36 cellular contexts compared by ENCODE assay signal in genomic region chr2:3131636-3132326, GRCh38.
DNase-seq lines count a peak whose midpoint lies in the region; ATAC-seq, FAIRE-seq and TF ChIP-seq lines count a peak whose summit lies in the region.
"Had no signal": no experiment of that assay in that cellular context is flagged by ENCODE, and none has a peak within 500 bp of the region (broad histone marks: within the 10 kb centered on the region; RNA-seq: fewer than 3 reads in every experiment).

No MANE protein-coding gene starts in this region.

- H3K4me2 ChIP-seq in GM23248 (ENCODE audit: unreplicated experiment) (no peak overlapping the region), K562 (ENCODE audit: insufficient read depth, low read length) (no peak overlapping the region; the same call in 1 of the 2 replicates)
- H3K4me2 ChIP-seq: KMS-11 had no signal

- H3K9ac ChIP-seq in GM23248 (no peak overlapping the region), K562 (ENCODE audit: insufficient read depth in 1 of 2, low read depth in 2 of 2, low read length in 2 of 2) (no peak overlapping the region)
- H3K9ac ChIP-seq: KMS-11, parathyroid adenoma had no signal

- no peaks in the 10 kb centered on the region for H3K9me1 ChIP-seq in K562 (ENCODE audit: control insufficient read depth, insufficient read depth, low read length)

- peak; percentile 56 for ATAC-seq in K562
- no peak for ATAC-seq in sciatic nerve
- ATAC-seq: left cardiac atrium had no signal

- H3K36me3 ChIP-seq in GM23248 (ENCODE audit: low read depth) (no peaks in the 10 kb centered on the region), K562 (ENCODE audit: control insufficient read depth, insufficient read depth, low read length) (no peaks in the 10 kb centered on the region)
- H3K36me3 ChIP-seq: breast epithelium, MG63, Peyer's patch, sigmoid colon had no signal

- no TSS peak for BruUV-seq in K562 (replicated peaks; lab: Mats Ljungman, UMichigan)

- no peaks in the 10 kb centered on the region for H3K27me3 Mint-ChIP-seq in activated CD4-positive, alpha-beta T cell treated with anti-CD3 and anti-CD28 coated beads, Interleukin-2, amount 10 ng/mL, durations not matched to agents 24 days and 14 days
- H3K27me3 Mint-ChIP-seq: activated naive CD4-positive, alpha-beta T cell treated with anti-CD3 and anti-CD28 coated beads, Interleukin-2, amount 50 U/mL, for 24 hours had no signal

- no peak for TF ChIP-seq POLR2A in K562 (conservative IDR thresholded peaks at IDR 0.05)

- no peaks in the 10 kb centered on the region for H3K9me3 ChIP-seq in GM23248 (ENCODE audit: low read depth)
- H3K9me3 ChIP-seq in K562 (replicated peaks; ENCODE audit: control insufficient read depth, insufficient read depth, low read depth, low read length): no peaks in the 10 kb centered on the region; the same call in 1 of the 2 replicates
- H3K9me3 ChIP-seq: breast epithelium, MG63, Peyer's patch, sigmoid colon had no signal

- DNase-seq in GM23248 (peak; percentile 5), K562 (ENCODE audit: extremely low read depth in 1 of 4, low spot score in 3 of 4) (no peak), mesenteric fat pad (ENCODE audit: low spot score) (peak; percentile 49), sciatic nerve (ENCODE audit: low spot score) (peak; percentile 19), SKM-1 (lab: John Stamatoyannopoulos, UW; ENCODE audit: unreplicated experiment) (no peak), OCI-M2 (lab: John Stamatoyannopoulos, UW; ENCODE audit: unreplicated experiment) (no peak), AG08396 (ENCODE audit: low spot score) (no peak)
- DNase-seq in activated CD4-positive, alpha-beta T cell treated with anti-CD3 and anti-CD28 coated beads, Interleukin-2, amount 10 ng/mL, durations not matched to agents 24 days and 14 days: no peak
- DNase-seq: activated CD4-positive, alpha-beta T cell treated with anti-CD3 and anti-CD28 coated beads for 4 hours; activated T-cell treated with anti-CD3 and anti-CD28 coated beads for 4 hours; amniotic stem cell; C1 segment of cervical spinal cord; COR-L47; effector CD4-positive, alpha-beta T cell; left cardiac atrium; MG63; NCI-H2029; NCI-H526; Peyer's patch; SHP77 treated with DMSO at 0.1 percent for 48 hours; sigmoid colon; stimulated activated CD4-positive, alpha-beta T cell treated with anti-CD3 and anti-CD28 coated beads, Interleukin-12 subunit alpha, Interleukin-12 subunit beta, amount 100 ng/mL, for 4 hours; stimulated activated CD4-positive, alpha-beta T cell treated with anti-CD3 and anti-CD28 coated beads, Interleukin-4, amount 100 ng/mL, for 1 hour; SW 1271; T-helper 9 cell; trophoblast cell had no signal

- TF ChIP-seq EP300 in K562 (IDR thresholded peaks at IDR 0.05; ENCODE audit: low read length): no peak

- no peak overlapping the region for H2AFZ ChIP-seq in GM23248
- H2AFZ ChIP-seq in K562 (ENCODE audit: low read depth, low read length): no peak overlapping the region
- H2AFZ ChIP-seq: parathyroid adenoma had no signal

- H3K9me2 ChIP-seq in GM23248 (ENCODE audit: insufficient read depth): no peaks in the 10 kb centered on the region

- in situ Hi-C loops in GM23248 (cut with MboI): no loop called here
- in situ Hi-C loops in K562 (cut with MboI): no loop called here

- 26 to 27% methylated on average over 22 of the region's 22 CpGs for WGBS in GM23248 (ENCODE audit: low coverage in 1 of 2, low lambda C conversion rate in 2 of 2, missing lambda C conversion rate in 2 of 2), 2 experiments
- WGBS in K562 (ENCODE audit: insufficient coverage, low coverage, missing lambda C conversion rate): 2% methylated on average over 19 of the region's 22 CpGs

- no peak for FAIRE-seq in K562 (lab: Jason Lieb, UNC)
- FAIRE-seq: colon, GM12892 had no signal

- no peaks in the 10 kb centered on the region for H3F3A ChIP-seq in GM23248 (ENCODE audit: insufficient read depth)

- H3K4me3 Mint-ChIP-seq in activated CD4-positive, alpha-beta T cell treated with anti-CD3 and anti-CD28 coated beads, Interleukin-2, amount 10 ng/mL, durations not matched to agents 24 days and 14 days: no peak overlapping the region
- H3K4me3 Mint-ChIP-seq: activated naive CD4-positive, alpha-beta T cell treated with anti-CD3 and anti-CD28 coated beads, Interleukin-2, amount 50 U/mL, for 24 hours; nephron had no signal

- POLR2A ChIA-PET in K562 (lab: Yijun Ruan, JAX): interaction anchor here (0.6 to 0.8 kb wide), 2 partner anchors 14 to 31 kb away, joined by 3 read pairs; no protein-coding TSS in a partner anchor

- CTCF ChIA-PET in K562 (lab: Yijun Ruan, JAX; ENCODE audit: low intra/inter-chr PET ratio): no interaction called here

- H3K4me1 Mint-ChIP-seq in activated CD4-positive, alpha-beta T cell treated with anti-CD3 and anti-CD28 coated beads, Interleukin-2, amount 10 ng/mL, durations not matched to agents 24 days and 14 days: peaks cover 2% of the 10 kb centered on the region

- no peak for TF ChIP-seq RAD21 in K562 (CRISPR knock-in tag; conservative IDR thresholded peaks at IDR 0.05 in 1 of 2, IDR thresholded peaks at IDR 0.05 in 1 of 2)

- H3K4me1 ChIP-seq in GM23248 (ENCODE audit: insufficient read depth) (no peaks in the 10 kb centered on the region), K562 (replicated peaks in 1 of 2; ENCODE audit: control insufficient read depth in 2 of 2, insufficient read depth in 2 of 2, low read length in 2 of 2) (0 out of 5 replicates have a peak, but pooled peaks cover 0 to 2% of the 10 kb centered on the region in 2 experiments)
- H3K4me1 ChIP-seq: breast epithelium, parathyroid adenoma, Peyer's patch, sigmoid colon had no signal

- no peak overlapping the region for H3K27ac ChIP-seq in GM23248
- no peak overlapping the region for H3K27ac ChIP-seq in K562 (ENCODE audit: extremely low read depth, low read depth, low read length)
- H3K27ac ChIP-seq: breast epithelium, KMS-11, parathyroid adenoma, Peyer's patch, sigmoid colon, VCaP had no signal

- no peak for TF ChIP-seq CTCF in K562 (IDR thresholded peaks at IDR 0.05 in 2 of 3, conservative IDR thresholded peaks at IDR 0.05 in 1 of 3; ENCODE audit: insufficient read depth in 2 of 3, low read depth in 1 of 3, low read length in 3 of 3)

- intact Hi-C loops in K562 (cut with micrococcal nuclease): no loop called here
- intact Hi-C loops in sciatic nerve (cut with DNase I): no loop called here
- intact Hi-C loops in activated CD4-positive, alpha-beta T cell treated with anti-CD3 and anti-CD28 coated beads, Interleukin-2, amount 10 ng/mL, durations not matched to agents 24 days and 14 days (cut with micrococcal nuclease): no loop called here

- H3K27ac Mint-ChIP-seq in activated CD4-positive, alpha-beta T cell treated with anti-CD3 and anti-CD28 coated beads, Interleukin-2, amount 10 ng/mL, durations not matched to agents 24 days and 14 days: no peak overlapping the region
- H3K27ac Mint-ChIP-seq: activated naive CD4-positive, alpha-beta T cell treated with anti-CD3 and anti-CD28 coated beads, Interleukin-2, amount 50 U/mL, for 24 hours; activated T-helper 2 cell treated with anti-CD3 and anti-CD28 coated beads, Interferon-gamma antibody, Interleukin-2, Interleukin-4, amounts not matched to agents 10 μg/mL and 5 μg/mL and 100 μg/mL, durations not matched to agents 14 hours and 24 hours and 36 hours; nephron had no signal

- H3K36me3 Mint-ChIP-seq in activated CD4-positive, alpha-beta T cell treated with anti-CD3 and anti-CD28 coated beads, Interleukin-2, amount 10 ng/mL, durations not matched to agents 24 days and 14 days (ENCODE audit: low read depth): no peaks in the 10 kb centered on the region

- H3K4me3 ChIP-seq in GM23248 (no peak overlapping the region), K562 (no peak overlapping the region)
- H3K4me3 ChIP-seq: breast epithelium, lung, MG63, Peyer's patch, sigmoid colon had no signal

- H3K9me3 Mint-ChIP-seq in activated CD4-positive, alpha-beta T cell treated with anti-CD3 and anti-CD28 coated beads, Interleukin-2, amount 10 ng/mL, durations not matched to agents 24 days and 14 days: no peaks in the 10 kb centered on the region
- H3K9me3 Mint-ChIP-seq: activated T-helper 2 cell treated with anti-CD3 and anti-CD28 coated beads, Interferon-gamma antibody, Interleukin-2, Interleukin-4, amounts not matched to agents 10 μg/mL and 5 μg/mL and 100 μg/mL, durations not matched to agents 14 hours and 24 hours and 36 hours had no signal

- H3K79me2 ChIP-seq in GM23248 (ENCODE audit: insufficient read depth) (no peaks in the 10 kb centered on the region), K562 (ENCODE audit: control insufficient read depth, insufficient read depth, low read length) (no peaks in the 10 kb centered on the region)
- H3K79me2 ChIP-seq: parathyroid adenoma had no signal

- H3K27me3 ChIP-seq in GM23248 (replicated peaks; ENCODE audit: insufficient read depth) (no peaks in the 10 kb centered on the region; the same call in 1 of the 2 replicates), K562 (ENCODE audit: control insufficient read depth in 2 of 2, insufficient read depth in 2 of 2, low read length in 2 of 2) (peaks cover 20 to 56% of the 10 kb centered on the region in 2 experiments; a peak in 4 of 5 replicates)
- H3K27me3 ChIP-seq: MG63, Peyer's patch had no signal

- H4K20me1 ChIP-seq in GM23248 (ENCODE audit: insufficient read depth) (no peaks in the 10 kb centered on the region), K562 (replicated peaks; ENCODE audit: control insufficient read depth, insufficient read depth, low read length) (no peaks in the 10 kb centered on the region)

TF ChIP-seq in K562, 482 proteins besides CTCF, POLR2A, EP300 and RAD21 (continues in another document):
- TF ChIP-seq JUN (IDR thresholded peaks at IDR 0.05; ENCODE audit: borderline replicate concordance, low read depth, low read length) (no peak), JUN (CRISPR knock-in tag; IDR thresholded peaks at IDR 0.05; ENCODE audit: borderline replicate concordance) (no peak), ZNF408 (CRISPR knock-in tag; IDR thresholded peaks at IDR 0.05; ENCODE audit: low read depth) (no peak), TAF1 (IDR thresholded peaks at IDR 0.05; ENCODE audit: control insufficient read depth, extremely low read depth, insufficient read depth, low read length, severe bottlenecking) (no peak), RBM25 (IDR thresholded peaks at IDR 0.05; ENCODE audit: low read depth, low read length, severe bottlenecking) (no peak), ASH1L (IDR thresholded peaks at IDR 0.05; ENCODE audit: borderline replicate concordance, low read depth, partially characterized antibody) (no peak), CBFB (CRISPR knock-in tag; IDR thresholded peaks at IDR 0.05) (no peak)

Comparison
In these comparisons a context has a peak if more than half of its experiments do, and no peak if none do; other contexts are left out.
1. DNase-seq: peak in GM23248 (single experiment), mesenteric fat pad (single experiment) and sciatic nerve (single experiment); none in K562 (0 of 4), SKM-1 (single experiment), OCI-M2 (single experiment), AG08396 (single experiment) and activated CD4-positive, alpha-beta T cell treated with anti-CD3 and anti-CD28 coated beads, Interleukin-2, amount 10 ng/mL, durations not matched to agents 24 days and 14 days (single experiment).